ENCODE assay signal across 1 cellular context in the genomic region with DNA sequence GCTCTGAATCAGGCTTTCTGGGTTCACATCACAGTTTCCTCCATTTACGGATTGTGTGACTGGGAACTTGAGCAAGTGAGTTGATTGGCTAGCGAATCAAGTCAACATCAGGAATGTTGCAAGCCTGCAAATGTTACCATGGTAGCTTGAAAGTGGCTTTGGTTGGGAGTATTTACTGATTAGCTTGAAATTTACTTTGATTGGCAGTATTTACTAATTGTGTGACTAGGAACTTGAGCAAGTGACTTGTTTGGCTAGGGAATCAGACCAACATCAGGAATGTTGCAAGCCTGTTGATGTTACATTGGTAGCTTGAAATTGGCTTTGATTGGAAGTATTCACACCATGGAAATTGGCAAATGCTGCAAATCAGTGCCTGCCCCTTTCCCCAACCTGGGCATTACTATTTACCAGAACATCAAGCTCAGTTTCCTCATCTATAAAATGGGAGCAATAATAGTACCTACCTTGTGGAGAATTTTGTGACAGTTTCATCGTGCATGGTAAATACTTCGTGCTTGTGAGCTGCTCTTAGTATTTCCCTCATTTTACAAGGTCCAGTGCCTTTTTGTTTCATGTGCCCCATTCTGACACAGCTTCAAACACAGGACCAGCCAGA.
A peak's percentile ranks its signal among the peaks of the same experiment; 100 is the strongest.
TF ChIP-seq lines count a peak whose summit lies in the region.

No MANE protein-coding gene starts in this region.

TF ChIP-seq in liver, 16 proteins besides CTCF, POLR2A, EP300 and RAD21 (continued from another document):
- TF ChIP-seq RXRA (IDR thresholded peaks at IDR 0.05): peak; percentile 39 to 82
- TF ChIP-seq, protein P1, sequence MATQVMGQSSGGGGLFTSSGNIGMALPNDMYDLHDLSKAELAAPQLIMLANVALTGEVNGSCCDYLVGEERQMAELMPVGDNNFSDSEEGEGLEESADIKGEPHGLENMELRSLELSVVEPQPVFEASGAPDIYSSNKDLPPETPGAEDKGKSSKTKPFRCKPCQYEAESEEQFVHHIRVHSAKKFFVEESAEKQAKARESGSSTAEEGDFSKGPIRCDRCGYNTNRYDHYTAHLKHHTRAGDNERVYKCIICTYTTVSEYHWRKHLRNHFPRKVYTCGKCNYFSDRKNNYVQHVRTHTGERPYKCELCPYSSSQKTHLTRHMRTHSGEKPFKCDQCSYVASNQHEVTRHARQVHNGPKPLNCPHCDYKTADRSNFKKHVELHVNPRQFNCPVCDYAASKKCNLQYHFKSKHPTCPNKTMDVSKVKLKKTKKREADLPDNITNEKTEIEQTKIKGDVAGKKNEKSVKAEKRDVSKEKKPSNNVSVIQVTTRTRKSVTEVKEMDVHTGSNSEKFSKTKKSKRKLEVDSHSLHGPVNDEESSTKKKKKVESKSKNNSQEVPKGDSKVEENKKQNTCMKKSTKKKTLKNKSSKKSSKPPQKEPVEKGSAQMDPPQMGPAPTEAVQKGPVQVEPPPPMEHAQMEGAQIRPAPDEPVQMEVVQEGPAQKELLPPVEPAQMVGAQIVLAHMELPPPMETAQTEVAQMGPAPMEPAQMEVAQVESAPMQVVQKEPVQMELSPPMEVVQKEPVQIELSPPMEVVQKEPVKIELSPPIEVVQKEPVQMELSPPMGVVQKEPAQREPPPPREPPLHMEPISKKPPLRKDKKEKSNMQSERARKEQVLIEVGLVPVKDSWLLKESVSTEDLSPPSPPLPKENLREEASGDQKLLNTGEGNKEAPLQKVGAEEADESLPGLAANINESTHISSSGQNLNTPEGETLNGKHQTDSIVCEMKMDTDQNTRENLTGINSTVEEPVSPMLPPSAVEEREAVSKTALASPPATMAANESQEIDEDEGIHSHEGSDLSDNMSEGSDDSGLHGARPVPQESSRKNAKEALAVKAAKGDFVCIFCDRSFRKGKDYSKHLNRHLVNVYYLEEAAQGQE (IDR thresholded peaks at IDR 0.05): peak; percentile 68
- peak; percentile 69 for TF ChIP-seq SP1 (IDR thresholded peaks at IDR 0.05)
- TF ChIP-seq HNF4A (conservative IDR thresholded peaks at IDR 0.05): peak; percentile 50 to 54
- no peak for TF ChIP-seq EGR1 (IDR thresholded peaks at IDR 0.05; ENCODE audit: low read depth in 2 of 2)
- TF ChIP-seq FOXA2 (IDR thresholded peaks at IDR 0.05): peak; percentile 89
- TF ChIP-seq, protein P2, sequence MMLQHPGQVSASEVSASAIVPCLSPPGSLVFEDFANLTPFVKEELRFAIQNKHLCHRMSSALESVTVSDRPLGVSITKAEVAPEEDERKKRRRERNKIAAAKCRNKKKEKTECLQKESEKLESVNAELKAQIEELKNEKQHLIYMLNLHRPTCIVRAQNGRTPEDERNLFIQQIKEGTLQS (IDR thresholded peaks at IDR 0.05): peak; percentile 56
- TF ChIP-seq, protein P3, sequence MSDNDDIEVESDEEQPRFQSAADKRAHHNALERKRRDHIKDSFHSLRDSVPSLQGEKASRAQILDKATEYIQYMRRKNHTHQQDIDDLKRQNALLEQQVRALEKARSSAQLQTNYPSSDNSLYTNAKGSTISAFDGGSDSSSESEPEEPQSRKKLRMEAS (IDR thresholded peaks at IDR 0.05): peak; percentile 56
- no peak for TF ChIP-seq TAF1 (conservative IDR thresholded peaks at IDR 0.05)
- TF ChIP-seq, protein P4, sequence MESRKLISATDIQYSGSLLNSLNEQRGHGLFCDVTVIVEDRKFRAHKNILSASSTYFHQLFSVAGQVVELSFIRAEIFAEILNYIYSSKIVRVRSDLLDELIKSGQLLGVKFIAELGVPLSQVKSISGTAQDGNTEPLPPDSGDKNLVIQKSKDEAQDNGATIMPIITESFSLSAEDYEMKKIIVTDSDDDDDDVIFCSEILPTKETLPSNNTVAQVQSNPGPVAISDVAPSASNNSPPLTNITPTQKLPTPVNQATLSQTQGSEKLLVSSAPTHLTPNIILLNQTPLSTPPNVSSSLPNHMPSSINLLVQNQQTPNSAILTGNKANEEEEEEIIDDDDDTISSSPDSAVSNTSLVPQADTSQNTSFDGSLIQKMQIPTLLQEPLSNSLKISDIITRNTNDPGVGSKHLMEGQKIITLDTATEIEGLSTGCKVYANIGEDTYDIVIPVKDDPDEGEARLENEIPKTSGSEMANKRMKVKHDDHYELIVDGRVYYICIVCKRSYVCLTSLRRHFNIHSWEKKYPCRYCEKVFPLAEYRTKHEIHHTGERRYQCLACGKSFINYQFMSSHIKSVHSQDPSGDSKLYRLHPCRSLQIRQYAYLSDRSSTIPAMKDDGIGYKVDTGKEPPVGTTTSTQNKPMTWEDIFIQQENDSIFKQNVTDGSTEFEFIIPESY (IDR thresholded peaks at IDR 0.05): peak; percentile 80
- peak in 1 of 2 donors; percentile 4 for TF ChIP-seq GABPA (IDR thresholded peaks at IDR 0.05 in 1 of 2, conservative IDR thresholded peaks at IDR 0.05 in 1 of 2)
- TF ChIP-seq JUND (IDR thresholded peaks at IDR 0.05): peak; percentile 24 to 65
